ENCODE assay signal across 1 cellular context in genomic region chr2:69381337-69381737, GRCh38.
TF ChIP-seq lines count a peak whose summit lies in the region.

No MANE protein-coding gene starts in this region.

TF ChIP-seq in GM23338, 12 proteins besides CTCF, POLR2A, EP300 and RAD21 (continued from another document):
- TF ChIP-seq ZNF462 (CRISPR knock-in tag; IDR thresholded peaks at IDR 0.05) (no peak), POLR2AphosphoS5 (IDR thresholded peaks at IDR 0.05; ENCODE audit: low read depth) (no peak), STAT1 (IDR thresholded peaks at IDR 0.05; ENCODE audit: unreplicated experiment) (no peak)
